ENCODE assay signal across 8 cellular contexts in genomic region chr7:35519971-35520809, GRCh38.
DNase-seq lines count a peak whose midpoint lies in the region; ATAC-seq, FAIRE-seq and TF ChIP-seq lines count a peak whose summit lies in the region.

No MANE protein-coding gene starts in this region.

- DNase-seq in A172 (ENCODE audit: low spot score): peak; percentile 77
- peak; percentile 56 to 90 (median 63) for DNase-seq in NCI-H1417 (lab: John Stamatoyannopoulos, UW)
- peak; percentile 15 for DNase-seq in T follicular helper cell (ENCODE audit: low read depth)
- DNase-seq in GM12878 (ENCODE audit: low read depth, low spot score): peak; percentile 4
- DNase-seq in hypothalamus (lab: John Stamatoyannopoulos, UW): peak in 32 of 51 donors; percentile 2 to 62 (median 30)
- DNase-seq in stimulated activated CD4-positive, alpha-beta T cell treated with anti-CD3 and anti-CD28 coated beads, Interleukin-15, amount 100 ng/mL, for 24 hours: peak; percentile 65

- no peak for TF ChIP-seq EP300 in GM12878 (IDR thresholded peaks at IDR 0.05; ENCODE audit: borderline replicate concordance in 1 of 2, control insufficient read depth in 1 of 2, low read depth in 2 of 2, low read length in 2 of 2)

- no peak for TF ChIP-seq POLR2A in GM12878 (IDR thresholded peaks at IDR 0.05; ENCODE audit: low read depth, low read length)

- SMC1A ChIA-PET in GM12878 (lab: Charles Lee; ENCODE audit: uncharacterized antibody, unreplicated experiment): interaction anchor here (0.8 to 2.1 kb wide), 9 partner anchors 9 to 329 kb away, joined by 3 to 8 read pairs (median 4); no protein-coding TSS in a partner anchor

- H3K4me2 ChIP-seq in GM12878 (ENCODE audit: control insufficient read depth, insufficient read depth): no peak overlapping the region

- 22% methylated on average over 14 of the region's 14 CpGs for WGBS in GM12878 (ENCODE audit: insufficient coverage, insufficient replicate concordance, low lambda C conversion rate, missing lambda C conversion rate)

- peak; percentile 67 for ATAC-seq in HG02840 (IDR thresholded peaks at IDR 0.05; ENCODE audit: low FRiP score, unreplicated experiment)
- ATAC-seq in GM12878: peak; percentile 93

- RAD21 ChIA-PET in GM12878 (lab: Charles Lee; ENCODE audit: unreplicated experiment): interaction anchor here (0.9 to 2.0 kb wide), 4 partner anchors 25 to 848 kb away, joined by 3 to 13 read pairs (median 4); no protein-coding TSS in a partner anchor

- peak; percentile 95 for FAIRE-seq in GM12878 (lab: Jason Lieb, UNC)

- POLR2A ChIA-PET in GM12878 (lab: Charles Lee): interaction anchor here (0.8 kb wide), 1 partner anchor 96 kb away, joined by 3 read pairs; no protein-coding TSS in a partner anchor

- H3K79me2 ChIP-seq in GM12878 (ENCODE audit: control insufficient read depth, insufficient read depth, low read length): no peaks in the 10 kb centered on the region

- peak overlapping the region; percentile 65; the same call in 1 of the 2 replicates for H2AFZ ChIP-seq in GM12878 (ENCODE audit: control insufficient read depth, low read depth, low read length)

- in situ Hi-C loops in GM12878 (cut with MboI): loop anchor here (25.0 kb wide), 2 partner anchors 308 to 458 kb away; no protein-coding TSS in a partner anchor

- TF ChIP-seq CTCF in GM12874 (IDR thresholded peaks at IDR 0.05; ENCODE audit: insufficient read depth, low read depth, low read length) (peak; percentile 82), GM12878 (IDR thresholded peaks at IDR 0.05 in 2 of 3, conservative IDR thresholded peaks at IDR 0.05 in 1 of 3; ENCODE audit: control insufficient read depth in 2 of 3, extremely low read depth in 1 of 3, insufficient read depth in 1 of 3, low read depth in 3 of 3, low read length in 3 of 3) (peak; percentile 86 to 87 (median 86))

- H3K9ac ChIP-seq in GM12878 (ENCODE audit: control insufficient read depth, insufficient read depth, low read length): no peak overlapping the region

- no peaks in the 10 kb centered on the region for H4K20me1 ChIP-seq in GM12878 (ENCODE audit: control insufficient read depth, insufficient read depth)

- peaks cover 0 to 4% of the 10 kb centered on the region in 2 experiments; a peak in 2 of 4 replicates for H3K27me3 ChIP-seq in GM12878 (replicated peaks in 1 of 2; ENCODE audit: control insufficient read depth in 2 of 2, insufficient read depth in 2 of 2, low read length in 1 of 2)

- CTCF ChIA-PET in GM12878 (lab: Yijun Ruan, JAX): interaction anchor here (0.5 to 2.9 kb wide), 24 partner anchors 9 to 762 kb away, joined by 3 to 21 read pairs (median 3); no protein-coding TSS in a partner anchor

- no peak overlapping the region for H3K27ac ChIP-seq in GM12878 (ENCODE audit: control insufficient read depth, insufficient read depth)

- intact Hi-C loops in GM12878 (cut with micrococcal nuclease; ENCODE audit: unreplicated experiment): loop anchor here (1.0 to 5.0 kb wide), 4 partner anchors 95 to 448 kb away; no protein-coding TSS in a partner anchor

- peak; percentile 81 for TF ChIP-seq RAD21 in GM12878 (IDR thresholded peaks at IDR 0.05; ENCODE audit: insufficient read depth, low read depth, low read length)

- no peaks in the 10 kb centered on the region for H3K4me1 ChIP-seq in GM12878 (ENCODE audit: control insufficient read depth, insufficient read depth, low read length)

- no peaks in the 10 kb centered on the region for H3K9me3 ChIP-seq in GM12878 (replicated peaks; ENCODE audit: control insufficient read depth, insufficient read depth, low read length)

- no peak overlapping the region for H3K4me3 ChIP-seq in GM12878

- no peaks in the 10 kb centered on the region for H3K36me3 ChIP-seq in GM12878 (ENCODE audit: control insufficient read depth in 2 of 2, insufficient read depth in 2 of 2, low read length in 1 of 2)

- no TSS peak for BruUV-seq in GM12878 (replicated peaks; lab: Mats Ljungman, UMichigan)

TF ChIP-seq in GM12878, 131 proteins besides CTCF, POLR2A, EP300 and RAD21:
- peak; percentile 64; the same call in 1 of the 2 replicates for TF ChIP-seq YY1 (IDR thresholded peaks at IDR 0.05; ENCODE audit: low read depth, low read length)
- no peak for TF ChIP-seq RELA (IDR thresholded peaks at IDR 0.05; ENCODE audit: borderline replicate concordance, partially characterized antibody)
- TF ChIP-seq MTA2 (IDR thresholded peaks at IDR 0.05; ENCODE audit: low read depth): no peak
- TF ChIP-seq, protein P1, sequence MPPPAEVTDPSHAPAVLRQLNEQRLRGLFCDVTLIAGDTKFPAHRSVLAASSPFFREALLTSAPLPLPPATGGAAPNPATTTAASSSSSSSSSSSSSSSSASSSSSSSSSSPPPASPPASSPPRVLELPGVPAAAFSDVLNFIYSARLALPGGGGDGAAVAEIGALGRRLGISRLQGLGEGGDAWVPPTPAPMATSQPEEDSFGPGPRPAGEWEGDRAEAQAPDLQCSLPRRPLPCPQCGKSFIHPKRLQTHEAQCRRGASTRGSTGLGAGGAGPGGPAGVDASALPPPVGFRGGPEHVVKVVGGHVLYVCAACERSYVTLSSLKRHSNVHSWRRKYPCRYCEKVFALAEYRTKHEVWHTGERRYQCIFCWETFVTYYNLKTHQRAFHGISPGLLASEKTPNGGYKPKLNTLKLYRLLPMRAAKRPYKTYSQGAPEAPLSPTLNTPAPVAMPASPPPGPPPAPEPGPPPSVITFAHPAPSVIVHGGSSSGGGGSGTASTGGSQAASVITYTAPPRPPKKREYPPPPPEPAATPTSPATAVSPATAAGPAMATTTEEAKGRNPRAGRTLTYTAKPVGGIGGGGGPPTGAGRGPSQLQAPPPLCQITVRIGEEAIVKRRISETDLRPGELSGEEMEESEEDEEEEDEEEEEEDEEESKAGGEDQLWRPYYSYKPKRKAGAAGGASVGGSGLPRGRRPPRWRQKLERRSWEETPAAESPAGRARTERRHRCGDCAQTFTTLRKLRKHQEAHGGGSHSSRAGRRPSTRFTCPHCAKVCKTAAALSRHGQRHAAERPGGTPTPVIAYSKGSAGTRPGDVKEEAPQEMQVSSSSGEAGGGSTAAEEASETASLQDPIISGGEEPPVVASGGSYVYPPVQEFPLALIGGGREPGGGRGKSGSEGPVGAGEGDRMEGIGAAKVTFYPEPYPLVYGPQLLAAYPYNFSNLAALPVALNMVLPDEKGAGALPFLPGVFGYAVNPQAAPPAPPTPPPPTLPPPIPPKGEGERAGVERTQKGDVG (CRISPR knock-in tag; IDR thresholded peaks at IDR 0.05): no peak
- TF ChIP-seq SMC3 (IDR thresholded peaks at IDR 0.05; ENCODE audit: borderline replicate concordance, low read length): peak; percentile 72

Comparison
In these comparisons a context has a peak if more than half of its experiments do, and no peak if none do; other contexts are left out.
1. DNase-seq: peak in every context shown above with its lines; median percentile 77 in A172; 65 in stimulated activated CD4-positive, alpha-beta T cell treated with anti-CD3 and anti-CD28 coated beads, Interleukin-15, amount 100 ng/mL, for 24 hours; 63 in NCI-H1417; 30 in hypothalamus; 15 in T follicular helper cell; 4 in GM12878.